In genomic region chr13:111394211-111394922, GRCh38 we compare ENCODE assay signal across 23 cellular contexts.
DNase-seq lines count a peak whose midpoint lies in the region; ATAC-seq and TF ChIP-seq lines count a peak whose summit lies in the region.
"Had no signal": no experiment of that assay in that cellular context is flagged by ENCODE, and none has a peak within 500 bp of the region (broad histone marks: within the 10 kb centered on the region; RNA-seq: fewer than 3 reads in every experiment).

No MANE protein-coding gene starts in this region.

- H3K27ac ChIP-seq in left ventricle myocardium inferior (replicated peaks) (no peak overlapping the region), endodermal cell (ENCODE audit: low read depth, low read length) (no peak overlapping the region), spleen (no peak overlapping the region), OCI-LY7 (ENCODE audit: low read depth, low read length, poor library complexity, severe bottlenecking) (no peak overlapping the region)
- H3K27ac ChIP-seq: BLaER1, PC-9 had no signal

- no peaks in the 10 kb centered on the region for H3K9me2 ChIP-seq in OCI-LY7 (ENCODE audit: insufficient read depth, low read length)

- H3K4me2 ChIP-seq in OCI-LY7 (ENCODE audit: low read length) = no peak overlapping the region
- H3K4me2 ChIP-seq: BLaER1, PC-9 had no signal

- no peaks in the 10 kb centered on the region for H3K4me1 Mint-ChIP-seq in endodermal cell

- H3K27me3 Mint-ChIP-seq in endodermal cell (ENCODE audit: insufficient read depth) = peaks cover 6% of the 10 kb centered on the region
- H3K27me3 Mint-ChIP-seq: CD4-positive, CD25-positive, alpha-beta regulatory T cell had no signal

- TF ChIP-seq CTCF in left ventricle myocardium inferior (IDR thresholded peaks at IDR 0.05; ENCODE audit: borderline replicate concordance) = no peak
- TF ChIP-seq CTCF in endodermal cell (conservative IDR thresholded peaks at IDR 0.05) = no peak
- TF ChIP-seq CTCF in spleen (IDR thresholded peaks at IDR 0.05 in 8 of 11, conservative IDR thresholded peaks at IDR 0.05 in 3 of 11) = no peak
- TF ChIP-seq CTCF in OCI-LY7 (conservative IDR thresholded peaks at IDR 0.05; ENCODE audit: low read length) = no peak

- 90 to 96% methylated on average over 7 to 14 of the region's 14 CpGs for WGBS in endodermal cell (ENCODE audit: insufficient coverage in 1 of 2, insufficient read length in 1 of 2), 2 experiments
- 83 to 87% (median 83%) methylated on average over 14 of the region's 14 CpGs for WGBS in spleen, 5 donors

- H3K4me1 ChIP-seq in left ventricle myocardium inferior (no peaks in the 10 kb centered on the region), endodermal cell (ENCODE audit: control insufficient read depth, insufficient read depth, low read length) (no peaks in the 10 kb centered on the region), spleen (no peaks in the 10 kb centered on the region), OCI-LY7 (ENCODE audit: insufficient read depth, low read length, poor library complexity, severe bottlenecking) (no peaks in the 10 kb centered on the region)
- H3K4me1 ChIP-seq: BLaER1 had no signal

- POLR2A ChIA-PET in OCI-LY7 (lab: Charles Lee) = no interaction called here

- intact Hi-C loops in Right ventricle myocardium inferior (cut with DNase I) (no loop called here), left ventricle myocardium inferior (cut with micrococcal nuclease) (no loop called here), spleen (cut with DNase I; ENCODE audit: low total_unique reads) (no loop called here), OCI-LY7 (cut with micrococcal nuclease; ENCODE audit: unreplicated experiment) (no loop called here)

- no peak overlapping the region for H3K9ac ChIP-seq in endodermal cell (ENCODE audit: extremely low read depth, low read length, poor library complexity, severe bottlenecking)
- H3K9ac ChIP-seq: BLaER1 had no signal

- peaks cover 8% of the 10 kb centered on the region for H3K9me3 Mint-ChIP-seq in endodermal cell

- no peak overlapping the region for H2AFZ ChIP-seq in OCI-LY7 (ENCODE audit: low read length)
- H2AFZ ChIP-seq: PC-9 had no signal

- no peaks in the 10 kb centered on the region for H4K20me1 ChIP-seq in OCI-LY7 (ENCODE audit: insufficient read depth, low read length)
- H4K20me1 ChIP-seq: BLaER1 had no signal

- H3K27me3 ChIP-seq in left ventricle myocardium inferior (ENCODE audit: low read depth) (peaks cover 44% of the 10 kb centered on the region), endodermal cell (ENCODE audit: control insufficient read depth, insufficient read depth, low read length, poor library complexity, severe bottlenecking) (no peaks in the 10 kb centered on the region), spleen (replicated peaks in 1 of 7) (peaks cover 0 to 4% (median 0%) of the 10 kb centered on the region in 7 donors)
- H3K27me3 ChIP-seq: BLaER1 had no signal

- DNase-seq in Right ventricle myocardium inferior (ENCODE audit: missing footprints) = peak; percentile 44
- no peak for DNase-seq in left ventricle myocardium inferior
- peak; percentile 15 for DNase-seq in endodermal cell
- DNase-seq in spleen = peak; percentile 61
- no peak for DNase-seq in KG1 (lab: John Stamatoyannopoulos, UW)
- no peak for DNase-seq in OCI-LY7 (ENCODE audit: low spot score)
- DNase-seq: CD4-positive, CD25-positive, alpha-beta regulatory T cell; DMS153; DND-41; Kasumi-1; NCI-H1105 treated with DMSO at 0.1 percent for 48 hours; NCI-H146; NCI-H1930; NCI-H2107; NCI-H446; NCI-H526; NCI-H82; NK-92 treated with Interleukin-12 subunit alpha and Interleukin-12 subunit beta, amount 100 ng/mL, for 24 hours; SHP77 had no signal

- BruUV-seq in OCI-LY7 (replicated peaks; lab: Mats Ljungman, UMichigan) = no TSS peak

- no peak for TF ChIP-seq POLR2A in spleen (IDR thresholded peaks at IDR 0.05)

- ATAC-seq in Right ventricle myocardium inferior = no peak
- ATAC-seq in GM19397 (IDR thresholded peaks at IDR 0.05; ENCODE audit: unreplicated experiment) = no peak
- ATAC-seq: HepG2 had no signal

- no peaks in the 10 kb centered on the region for H3K79me2 ChIP-seq in OCI-LY7 (ENCODE audit: insufficient read depth, low read depth, low read length)

- H3K36me3 ChIP-seq in left ventricle myocardium inferior (no peaks in the 10 kb centered on the region), endodermal cell (ENCODE audit: control insufficient read depth, insufficient read depth, low read length) (no peaks in the 10 kb centered on the region), spleen (no peaks in the 10 kb centered on the region), OCI-LY7 (ENCODE audit: insufficient read depth, low read length) (no peaks in the 10 kb centered on the region)
- H3K36me3 ChIP-seq: BLaER1 had no signal

- H3K4me3 ChIP-seq in left ventricle myocardium inferior (no peak overlapping the region), endodermal cell (ENCODE audit: low read length) (no peak overlapping the region), spleen (no peak overlapping the region), OCI-LY7 (ENCODE audit: low read depth, low read length, poor library complexity, severe bottlenecking) (no peak overlapping the region)
- H3K4me3 ChIP-seq: BLaER1, PC-9 had no signal

- H3K9me3 ChIP-seq in left ventricle myocardium inferior (replicated peaks) = no peaks in the 10 kb centered on the region
- H3K9me3 ChIP-seq in endodermal cell (ENCODE audit: control insufficient read depth, low read length) = no peaks in the 10 kb centered on the region
- H3K9me3 ChIP-seq in spleen = no peaks in the 10 kb centered on the region
- H3K9me3 ChIP-seq in OCI-LY7 (ENCODE audit: low read length) = no peaks in the 10 kb centered on the region
- H3K9me3 ChIP-seq: BLaER1 had no signal

- H3K4me3 Mint-ChIP-seq in endodermal cell = no peak overlapping the region
- H3K4me3 Mint-ChIP-seq: CD4-positive, CD25-positive, alpha-beta regulatory T cell had no signal

- H3K27ac Mint-ChIP-seq in endodermal cell = no peak overlapping the region
- H3K27ac Mint-ChIP-seq: CD4-positive, CD25-positive, alpha-beta regulatory T cell had no signal

- CTCF ChIA-PET in OCI-LY7 (lab: Charles Lee; ENCODE audit: unreplicated experiment) = no interaction called here

- H3K36me3 Mint-ChIP-seq in endodermal cell (ENCODE audit: low read depth) = no peaks in the 10 kb centered on the region
- H3K36me3 Mint-ChIP-seq: CD4-positive, CD25-positive, alpha-beta regulatory T cell had no signal

Comparison
In these comparisons a context has a peak if more than half of its experiments do, and no peak if none do; other contexts are left out.
1. DNase-seq: peak in Right ventricle myocardium inferior (single experiment), endodermal cell (single experiment) and spleen (single experiment); none in left ventricle myocardium inferior (single experiment), KG1 (single experiment) and OCI-LY7 (single experiment).